Comparison of ENCODE assay signal across 8 cellular contexts in the genomic region with DNA sequence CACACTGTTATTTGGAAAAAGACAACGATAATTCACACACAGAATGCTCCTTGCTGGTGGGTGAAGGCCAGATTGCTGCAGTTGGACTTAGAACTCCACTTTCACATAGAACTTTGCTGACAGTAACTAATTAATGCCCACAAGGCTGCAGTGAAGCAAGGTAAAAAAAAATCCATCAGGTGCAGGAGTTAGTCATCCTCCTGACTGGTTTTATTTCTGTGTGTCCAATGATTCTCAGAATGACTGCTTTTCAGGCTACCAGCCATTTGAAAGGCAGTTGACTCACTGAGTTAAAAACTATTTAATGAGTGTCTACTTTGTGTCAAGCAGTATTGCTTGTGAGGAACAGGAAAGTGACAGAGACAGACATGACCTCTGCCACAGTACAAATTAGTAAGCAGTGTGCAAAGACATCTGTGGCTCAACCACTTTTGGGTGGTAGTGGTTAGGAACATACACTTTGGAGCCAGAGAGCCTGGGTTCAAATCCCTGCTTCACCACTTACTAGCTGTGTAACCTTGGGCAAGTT. TPM values are rescaled to one million over a fixed set of nuclear protein-coding genes. Genes with fewer than 3 reads are reported as not detected.
A peak's percentile ranks its signal among the peaks of the same experiment; 100 is the strongest.
DNase-seq lines count a peak whose midpoint lies in the region; ATAC-seq and TF ChIP-seq lines count a peak whose summit lies in the region.

No MANE protein-coding gene starts in this region.

- no peaks in the 10 kb centered on the region for H3K27me3 ChIP-seq in Karpas-422 (ENCODE audit: low read length)

- intact Hi-C loops in posterior vena cava (cut with DNase I), result no loop called here

- H3K4me3 ChIP-seq in Karpas-422 (ENCODE audit: low read length), result no peak overlapping the region

- DNase-seq in Karpas-422 (no peak), chondrocyte (ENCODE audit: low spot score) (no peak), posterior vena cava (ENCODE audit: low spot score) (no peak), NCI-H2107 treated with DMSO at 0.1 percent for 48 hours (lab: John Stamatoyannopoulos, UW; ENCODE audit: unreplicated experiment) (no peak), DMS79 (lab: John Stamatoyannopoulos, UW) (no peak), NCI-H1930 (lab: John Stamatoyannopoulos, UW) (no peak)

- no peak for TF ChIP-seq CTCF in chondrocyte (IDR thresholded peaks at IDR 0.05)

- H4K20me1 ChIP-seq in Karpas-422 (ENCODE audit: insufficient read depth, low read depth, low read length), result peaks cover 50% of the 10 kb centered on the region

- no peak overlapping the region for H3K9ac ChIP-seq in Karpas-422 (ENCODE audit: low read length)

- H3K4me3 Mint-ChIP-seq in chondrocyte (ENCODE audit: unreplicated experiment), result no peak overlapping the region

- H2AFZ ChIP-seq in Karpas-422 (ENCODE audit: low read length), result no peak overlapping the region

- H3K79me2 ChIP-seq in Karpas-422 (ENCODE audit: low read length), result peaks cover 79% of the 10 kb centered on the region

- H3K27ac ChIP-seq in Karpas-422 (ENCODE audit: low read length), result peak overlapping the region; percentile 10; the same call in 1 of the 2 replicates

- peaks cover 80% of the 10 kb centered on the region for H3K4me1 Mint-ChIP-seq in chondrocyte (ENCODE audit: low read depth)

- no peaks in the 10 kb centered on the region for H3K27me3 Mint-ChIP-seq in chondrocyte (ENCODE audit: low read depth)

- H3K36me3 Mint-ChIP-seq in chondrocyte (ENCODE audit: low read depth), result no peaks in the 10 kb centered on the region

- no peaks in the 10 kb centered on the region for H3K9me2 ChIP-seq in Karpas-422 (replicated peaks; ENCODE audit: insufficient read depth, low read length)

- H3K4me1 ChIP-seq in Karpas-422 (ENCODE audit: low read length), result peaks cover 73% of the 10 kb centered on the region

- no peaks in the 10 kb centered on the region for H3K36me3 ChIP-seq in Karpas-422 (ENCODE audit: insufficient read depth, low read length)

- H3K9me3 ChIP-seq in Karpas-422 (ENCODE audit: low read length), result no peaks in the 10 kb centered on the region

- H3K4me2 ChIP-seq in Karpas-422 (ENCODE audit: low read depth, low read length, poor library complexity, severe bottlenecking), result no peak overlapping the region

- H3K27ac Mint-ChIP-seq in chondrocyte (ENCODE audit: unreplicated experiment), result peak overlapping the region; percentile 70

- peak; percentile 64 for ATAC-seq in GM18498 (IDR thresholded peaks at IDR 0.05; ENCODE audit: unreplicated experiment)
- peak; percentile 34 for ATAC-seq in GM21576 (IDR thresholded peaks at IDR 0.05; ENCODE audit: unreplicated experiment)

- no peaks in the 10 kb centered on the region for H3K9me3 Mint-ChIP-seq in chondrocyte (ENCODE audit: low read depth)

RNA-seq across cellular contexts. Expression of gene ELOVL5, which starts 41.9 kb away (rescaled TPM):
- total RNA-seq in Karpas-422 (2014; rRNA removed; shearing (Covaris generic); ENCODE audit: low replicate concordance), result 37.9 and 82.7 TPM in 2 replicates
- total RNA-seq in chondrocyte, result 95.1 to 127 TPM (median 102 TPM) in 3 replicates
- total RNA-seq in posterior vena cava, result 10 to 100 TPM; 52.2 to 54.0 TPM
